17 cellular contexts compared by ENCODE assay signal in the genomic region with DNA sequence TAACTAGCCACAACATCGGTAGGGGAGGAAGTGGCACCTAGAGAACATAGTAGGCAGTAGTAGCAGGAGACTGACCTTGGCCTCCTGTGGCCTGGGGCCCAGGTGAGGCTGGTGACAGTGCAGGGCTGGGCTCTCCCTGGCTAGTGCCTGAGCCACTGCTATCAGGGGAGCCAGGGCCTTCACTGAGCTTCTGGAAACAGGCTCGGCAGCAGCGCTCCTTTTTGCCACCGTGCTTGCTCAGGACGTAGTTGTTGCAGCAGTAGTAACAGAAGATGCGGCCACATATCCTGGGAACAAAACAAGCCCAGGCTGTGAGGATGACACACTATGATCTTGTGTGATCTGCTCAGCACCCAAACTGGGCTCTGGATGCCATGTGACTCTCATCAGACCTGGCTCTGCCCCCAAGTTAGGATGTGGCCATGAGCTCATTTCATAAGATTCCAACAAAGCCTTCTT. TPM values are rescaled to one million over a fixed set of nuclear protein-coding genes. Genes with fewer than 3 reads are reported as not detected.
A peak's percentile ranks its signal among the peaks of the same experiment; 100 is the strongest.
DNase-seq lines count a peak whose midpoint lies in the region; ATAC-seq, FAIRE-seq and TF ChIP-seq lines count a peak whose summit lies in the region.
"Had no signal": no experiment of that assay in that cellular context is flagged by ENCODE, and none has a peak within 500 bp of the region (broad histone marks: within the 10 kb centered on the region; RNA-seq: fewer than 3 reads in every experiment).

No MANE protein-coding gene starts in this region.

- peaks cover 0 to 12% of the 10 kb centered on the region in 2 donors for H3K4me1 ChIP-seq in right atrium auricular region
- H3K4me1 ChIP-seq in pancreas, result no peaks in the 10 kb centered on the region

- intact Hi-C loops in pancreas (cut with DNase I), result no loop called here

- H3K4me3 ChIP-seq in astrocyte of the spinal cord (ENCODE audit: low read depth, low read length) (no peak overlapping the region), right atrium auricular region (no peak overlapping the region), skin epidermis (no peak overlapping the region), pancreas (no peak overlapping the region)
- H3K4me3 ChIP-seq: dorsolateral prefrontal cortex had no signal

- WGBS in pancreas, 2 donors, result 92 to 93% methylated on average over 6 of the region's 6 CpGs

- TF ChIP-seq CTCF in astrocyte of the spinal cord (IDR thresholded peaks at IDR 0.05; ENCODE audit: low read depth, low read length), result no peak
- no peak for TF ChIP-seq CTCF in right atrium auricular region (IDR thresholded peaks at IDR 0.05)
- no peak for TF ChIP-seq CTCF in pancreas (IDR thresholded peaks at IDR 0.05)

- H3K27me3 ChIP-seq in right atrium auricular region (no peaks in the 10 kb centered on the region), pancreas (no peaks in the 10 kb centered on the region)
- H3K27me3 ChIP-seq: dorsolateral prefrontal cortex had no signal

- in situ Hi-C loops in astrocyte of the spinal cord (cut with HindIII; ENCODE audit: low sequenced_read_pairs), result no loop called here

- FAIRE-seq in pancreas (lab: Jason Lieb, UNC), result no peak

- H3K36me3 ChIP-seq in right atrium auricular region (peaks cover 100% of the 10 kb centered on the region), pancreas (peaks cover 11 to 89% (median 39%) of the 10 kb centered on the region in 3 donors)

- peak overlapping the region; percentile 43 to 79 for H3K27ac ChIP-seq in right atrium auricular region
- H3K27ac ChIP-seq in skin epidermis, result peak overlapping the region in 16 of 21 experiments; percentile 4 to 88 (median 38)
- H3K27ac ChIP-seq in pancreas, result no peak overlapping the region
- H3K27ac ChIP-seq: C4-2B had no signal

- H3K9me3 ChIP-seq in right atrium auricular region (no peaks in the 10 kb centered on the region), pancreas (no peaks in the 10 kb centered on the region)

- DNase-seq in ELR (ENCODE audit: low read depth), result peak; percentile 22
- peak; percentile 12 for DNase-seq in astrocyte of the spinal cord (ENCODE audit: low read depth, low spot score)
- no peak for DNase-seq in right atrium auricular region (ENCODE audit: low spot score)
- DNase-seq in activated gamma-delta T cell treated with Interleukin-2 at 50 U/mL for 16 hours, result no peak
- no peak for DNase-seq in NCI-H1694 (lab: John Stamatoyannopoulos, UW)
- no peak for DNase-seq in pancreas
- DNase-seq: activated T-cell treated with anti-CD3 and anti-CD28 coated beads, Interleukin-2, amount 50 U/mL, for 24 hours; amniotic stem cell; KG1; stimulated activated CD4-positive, alpha-beta T cell treated with anti-CD3 and anti-CD28 coated beads, Interleukin-4, amount 100 ng/mL, for 24 hours; stimulated activated naive CD4-positive, alpha-beta T cell treated with Interleukin-2 at 50 U/mL for 16 hours had no signal

- ATAC-seq in GM21717 (IDR thresholded peaks at IDR 0.05; ENCODE audit: unreplicated experiment), result no peak
- ATAC-seq in pancreas, result no peak
- ATAC-seq: SK-N-SH treated with all-trans-retinoic acid at 6 μM for 48 hours, WTC11 had no signal

RNA-seq across cellular contexts. Expression of gene CXCR6, which starts 15.1 kb away (rescaled TPM):
- total RNA-seq in right atrium auricular region (1 to 10 TPM in 1 of 2 donors, not detected in 1; 1.2 TPM), pancreas (under 1 TPM in 5 of 6 donors, not detected in 1; 0.08 to 0.89 (median 0.72) TPM)
- polyA plus RNA-seq in pancreas, result under 1 TPM; 0.23 to 0.35 TPM
- total RNA-seq: WTC11 had no signal

RNA-seq across cellular contexts. Expression of gene FYCO1, which starts 37.3 kb away (rescaled TPM):
- total RNA-seq in right atrium auricular region, result 100 to 1,000 TPM in 1 of 2 donors, 10 to 100 TPM in 1; 67.2 to 116 TPM
- total RNA-seq in pancreas, result 10 to 100 TPM; 13.0 to 25.1 (median 17.2) TPM
- polyA plus RNA-seq in pancreas, result 10 to 100 TPM in 1 of 2 donors, 1 to 10 TPM in 1; 9.3 to 10.3 TPM

Comparison
In these comparisons a context has a peak if more than half of its experiments do, and no peak if none do; other contexts are left out.
1. DNase-seq: peak in ELR (single experiment) and astrocyte of the spinal cord (single experiment); none in right atrium auricular region (single experiment), activated gamma-delta T cell treated with Interleukin-2 at 50 U/mL for 16 hours (single experiment), NCI-H1694 (single experiment) and pancreas (0 of 6).
2. H3K27ac ChIP-seq: peak in right atrium auricular region (2 of 2) and skin epidermis (16 of 21); none in pancreas (0 of 4).